ENCODE assay signal across 27 cellular contexts in the genomic region with DNA sequence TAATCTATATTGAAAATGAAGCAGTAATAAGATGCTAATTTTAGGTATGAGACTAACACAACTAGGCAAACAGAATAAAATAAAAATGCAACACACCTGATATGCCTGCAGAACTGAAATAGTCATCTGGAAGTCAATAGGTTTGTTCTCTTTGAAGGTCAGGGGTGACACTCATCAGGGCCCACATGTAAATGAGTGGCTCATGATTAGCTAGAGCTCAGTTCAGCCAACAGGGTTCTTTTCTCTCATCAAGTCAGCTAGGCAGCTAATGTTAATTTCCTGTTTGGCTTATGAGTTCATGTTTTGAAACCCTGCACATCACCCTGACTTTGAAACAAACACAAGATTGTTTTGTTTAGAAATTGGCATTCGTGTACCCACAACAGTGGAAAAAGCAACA. TPM values are rescaled to one million over a fixed set of nuclear protein-coding genes. Genes with fewer than 3 reads are reported as not detected.
"Had no signal": no experiment of that assay in that cellular context is flagged by ENCODE, and none has a peak within 500 bp of the region (broad histone marks: within the 10 kb centered on the region; RNA-seq: fewer than 3 reads in every experiment).

No MANE protein-coding gene starts in this region.

- H3K36me3 ChIP-seq: breast epithelium, thyroid gland had no signal

- H3K4me3 Mint-ChIP-seq: activated CD4-positive, alpha-beta T cell treated with anti-CD3 and anti-CD28 coated beads, Interleukin-2, amount 10 ng/mL, durations not matched to agents 7 days and 5 days; activated CD8-positive, alpha-beta T cell treated with anti-CD3 and anti-CD28 coated beads, Interleukin-2, amount 10 ng/mL, durations not matched to agents 7 days and 5 days; activated naive CD4-positive, alpha-beta T cell treated with anti-CD3 and anti-CD28 coated beads for 36 hours; activated T-cell treated with anti-CD3 and anti-CD28 coated beads, Interleukin-2, amount 50 U/mL, for 24 hours had no signal

- H3K27ac ChIP-seq: breast epithelium, coronary artery, esophagus squamous epithelium, foreskin keratinocyte, lower lobe of right lung, spleen, thyroid gland had no signal

- ATAC-seq: activated CD8-positive, alpha-beta T cell treated with anti-CD3 and anti-CD28 coated beads, Interleukin-2, amount 10 ng/mL, durations not matched to agents 7 days and 5 days; foreskin keratinocyte; lower lobe of right lung had no signal

- H3K9me3 ChIP-seq: breast epithelium, esophagus squamous epithelium, lower lobe of right lung, spleen, thyroid gland had no signal

- H3K27me3 ChIP-seq: breast epithelium, esophagus squamous epithelium, foreskin keratinocyte, spleen, thyroid gland had no signal

- H3K4me3 ChIP-seq: breast epithelium, coronary artery, esophagus squamous epithelium, lower lobe of right lung, spleen, thyroid gland had no signal

- H3K27ac Mint-ChIP-seq: activated CD4-positive, alpha-beta T cell treated with anti-CD3 and anti-CD28 coated beads, Interleukin-2, amount 10 ng/mL, durations not matched to agents 7 days and 5 days; activated CD8-positive, alpha-beta T cell treated with anti-CD3 and anti-CD28 coated beads, Interleukin-2, amount 10 ng/mL, durations not matched to agents 7 days and 5 days; activated naive CD4-positive, alpha-beta T cell treated with anti-CD3 and anti-CD28 coated beads for 36 hours; activated T-cell treated with anti-CD3 and anti-CD28 coated beads, Interleukin-2, amount 50 U/mL, for 24 hours had no signal

- H3K4me1 ChIP-seq: breast epithelium, esophagus squamous epithelium, foreskin keratinocyte, lower lobe of right lung had no signal

- DNase-seq: activated CD4-positive, alpha-beta T cell treated with anti-CD3 and anti-CD28 coated beads, Interleukin-2, amount 10 ng/mL, durations not matched to agents 7 days and 5 days; activated CD4-positive, CD25-positive, alpha-beta regulatory T cell; activated CD8-positive, alpha-beta T cell treated with anti-CD3 and anti-CD28 coated beads, Interleukin-2, amount 10 ng/mL, durations not matched to agents 7 days and 5 days; activated naive CD4-positive, alpha-beta T cell treated with anti-CD3 and anti-CD28 coated beads for 36 hours; activated T-cell treated with anti-CD3 and anti-CD28 coated beads, Interleukin-2, amount 50 U/mL, for 24 hours; esophagus squamous epithelium; glutamatergic neuron; hippocampal formation; islet precursor cell; lower lobe of right lung; midbrain; occipital lobe; posterior cingulate gyrus; retina; spleen; stimulated activated CD4-positive, alpha-beta T cell treated with anti-CD3 and anti-CD28 coated beads, Interleukin-4, amount 100 ng/mL, for 4 hours; stimulated activated naive CD4-positive, alpha-beta T cell; T-helper 1 cell; T1000; thyroid gland had no signal

- FAIRE-seq: astrocyte had no signal

- H3K9me3 Mint-ChIP-seq: activated CD4-positive, alpha-beta T cell treated with anti-CD3 and anti-CD28 coated beads, Interleukin-2, amount 10 ng/mL, durations not matched to agents 7 days and 5 days; activated naive CD4-positive, alpha-beta T cell treated with anti-CD3 and anti-CD28 coated beads for 36 hours; activated T-cell treated with anti-CD3 and anti-CD28 coated beads, Interleukin-2, amount 50 U/mL, for 24 hours had no signal

- H3K27me3 Mint-ChIP-seq: activated CD4-positive, alpha-beta T cell treated with anti-CD3 and anti-CD28 coated beads, Interleukin-2, amount 10 ng/mL, durations not matched to agents 7 days and 5 days; activated T-cell treated with anti-CD3 and anti-CD28 coated beads, Interleukin-2, amount 50 U/mL, for 24 hours had no signal

RNA-seq across cellular contexts. Expression of gene SMLR1, which starts 23.8 kb away (rescaled TPM):
- total RNA-seq: activated CD4-positive, alpha-beta T cell treated with anti-CD3 and anti-CD28 coated beads, Interleukin-2, amount 10 ng/mL, durations not matched to agents 7 days and 5 days; activated CD8-positive, alpha-beta T cell treated with anti-CD3 and anti-CD28 coated beads, Interleukin-2, amount 10 ng/mL, durations not matched to agents 7 days and 5 days; activated naive CD4-positive, alpha-beta T cell treated with anti-CD3 and anti-CD28 coated beads for 36 hours; astrocyte; breast epithelium; esophagus squamous epithelium; foreskin keratinocyte; lower lobe of right lung; myocyte; occipital lobe; spleen; thyroid gland; ureter had no signal
- polyA plus RNA-seq: foreskin keratinocyte, neural cell, spleen had no signal
